ENCODE assay signal across 9 cellular contexts in genomic region chr16:73890524-73891500, GRCh38.
DNase-seq lines count a peak whose midpoint lies in the region; ATAC-seq, FAIRE-seq and TF ChIP-seq lines count a peak whose summit lies in the region.
"Had no signal": no experiment of that assay in that cellular context is flagged by ENCODE, and none has a peak within 500 bp of the region (broad histone marks: within the 10 kb centered on the region; RNA-seq: fewer than 3 reads in every experiment).

No MANE protein-coding gene starts in this region.

- H4K20me1 ChIP-seq in keratinocyte (ENCODE audit: control insufficient read depth, extremely low read depth, insufficient read depth, low read length), result no peaks in the 10 kb centered on the region

- no peak for ATAC-seq in Right ventricle myocardium superior (ENCODE audit: poor library complexity)
- ATAC-seq in HG03457 (IDR thresholded peaks at IDR 0.05; ENCODE audit: unreplicated experiment), result no peak

- peak overlapping the region; percentile 36 for H2AFZ ChIP-seq in keratinocyte (ENCODE audit: control insufficient read depth, low read length)

- no peak overlapping the region for H3K9ac ChIP-seq in keratinocyte (ENCODE audit: control insufficient read depth, extremely low read depth, insufficient read depth, low read length)

- peak overlapping the region; percentile 50 for H3K4me3 ChIP-seq in left ventricle myocardium inferior
- no peak overlapping the region for H3K4me3 ChIP-seq in keratinocyte (ENCODE audit: control insufficient read depth in 2 of 3, extremely low read depth in 1 of 3, insufficient read depth in 2 of 3, low read depth in 1 of 3, low read length in 3 of 3)

- H3K27me3 ChIP-seq in left ventricle myocardium inferior (ENCODE audit: low read depth), result peaks cover 92% of the 10 kb centered on the region
- no peaks in the 10 kb centered on the region for H3K27me3 ChIP-seq in keratinocyte (ENCODE audit: control insufficient read depth, extremely low read depth, insufficient read depth, low read length)

- no peaks in the 10 kb centered on the region for H3K79me2 ChIP-seq in keratinocyte (ENCODE audit: control insufficient read depth, insufficient read depth, low read length)

- no peaks in the 10 kb centered on the region for H3K9me1 ChIP-seq in keratinocyte (ENCODE audit: control insufficient read depth, extremely low read depth, insufficient read depth, low read length)

- dilution Hi-C loops in keratinocyte (cut with MboI; ENCODE audit: extremely low pct_ligation_motif_present, low sequenced_read_pairs), result no loop called here

- H3K4me2 ChIP-seq in keratinocyte (ENCODE audit: control insufficient read depth, extremely low read depth, insufficient read depth, low read depth, low read length), result no peak overlapping the region

- TF ChIP-seq CTCF in left ventricle myocardium inferior (IDR thresholded peaks at IDR 0.05; ENCODE audit: borderline replicate concordance) (no peak), keratinocyte (optimal IDR thresholded peaks at IDR 0.05 in 1 of 3, IDR thresholded peaks at IDR 0.05 in 1 of 3, conservative IDR thresholded peaks at IDR 0.05 in 1 of 3; ENCODE audit: extremely low read depth in 1 of 3, insufficient read depth in 2 of 3, low read length in 3 of 3) (no peak)

- no peaks in the 10 kb centered on the region for H3K36me3 ChIP-seq in left ventricle myocardium inferior
- H3K36me3 ChIP-seq in keratinocyte (ENCODE audit: control insufficient read depth in 2 of 2, extremely low read depth in 1 of 2, insufficient read depth in 2 of 2, low read length in 2 of 2), result no peaks in the 10 kb centered on the region

- FAIRE-seq in keratinocyte (lab: Jason Lieb, UNC), result no peak

- peak overlapping the region; percentile 52 for H3K27ac ChIP-seq in left ventricle myocardium inferior (replicated peaks)
- H3K27ac ChIP-seq in keratinocyte (ENCODE audit: control insufficient read depth, insufficient read depth, low read length), result no peak overlapping the region

- H3K4me1 ChIP-seq in left ventricle myocardium inferior (peaks cover 9% of the 10 kb centered on the region), keratinocyte (ENCODE audit: control insufficient read depth, extremely low read depth, insufficient read depth, low read length) (no peaks in the 10 kb centered on the region)

- no peaks in the 10 kb centered on the region for H3K9me3 ChIP-seq in left ventricle myocardium inferior (replicated peaks)
- no peaks in the 10 kb centered on the region for H3K9me3 ChIP-seq in keratinocyte (ENCODE audit: control insufficient read depth, low read depth, low read length)

- intact Hi-C loops in left ventricle myocardium inferior (cut with micrococcal nuclease), result no loop called here
- intact Hi-C loops in Right ventricle myocardium superior (cut with DNase I), result no loop called here

- DNase-seq in left ventricle myocardium inferior, result no peak
- no peak for DNase-seq in Right ventricle myocardium superior
- peak; percentile 21 for DNase-seq in SW480 (ENCODE audit: low spot score)
- DNase-seq in keratinocyte (ENCODE audit: low read depth, low spot score), result no peak
- no peak for DNase-seq in stimulated activated CD4-positive, alpha-beta T cell treated with anti-CD3 and anti-CD28 coated beads, Interleukin-1b, Interleukin-23, amount 100 ng/mL, for 48 hours
- DNase-seq in NCI-H510A (lab: John Stamatoyannopoulos, UW), result no peak
- DNase-seq in NCI-H1092 treated with DMSO at 0.1 percent for 48 hours (lab: John Stamatoyannopoulos, UW), result no peak
- DNase-seq: effector CD8-positive, alpha-beta T cell had no signal
